ENCODE assay signal across 17 cellular contexts in the genomic region with DNA sequence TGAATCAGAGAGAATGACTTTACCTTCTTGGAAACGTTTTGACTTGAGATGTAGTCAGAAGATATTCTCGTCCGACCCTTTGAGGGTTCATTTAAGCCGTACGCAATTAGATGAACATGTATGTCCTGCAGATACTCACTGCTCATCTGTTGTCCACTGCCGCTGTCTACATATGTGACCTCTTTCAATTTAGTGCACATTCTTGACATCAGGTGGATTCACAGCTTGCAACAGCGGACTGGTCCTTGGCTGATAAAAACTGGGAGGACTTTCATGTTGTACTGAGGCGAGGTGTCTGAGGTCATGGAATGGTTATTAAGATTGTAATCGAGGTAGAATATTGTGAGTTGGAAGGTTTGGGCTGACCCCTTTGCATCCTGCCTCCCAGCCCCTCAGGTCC.
A peak's percentile ranks its signal among the peaks of the same experiment; 100 is the strongest.
DNase-seq lines count a peak whose midpoint lies in the region; ATAC-seq, FAIRE-seq and TF ChIP-seq lines count a peak whose summit lies in the region.
"Had no signal": no experiment of that assay in that cellular context is flagged by ENCODE, and none has a peak within 500 bp of the region (broad histone marks: within the 10 kb centered on the region; RNA-seq: fewer than 3 reads in every experiment).

No MANE protein-coding gene starts in this region.

- no peak overlapping the region for H4K5ac ChIP-seq in H1 (ENCODE audit: insufficient read length, low read depth, low read length)

- no peak overlapping the region for H2AK5ac ChIP-seq in H1 (ENCODE audit: low read depth, low read length)

- H3K4me2 ChIP-seq in MM.1S (ENCODE audit: low read depth, low read length) = peak overlapping the region; percentile 40; the same call in 1 of the 2 replicates
- H3K4me2 ChIP-seq in H1 (ENCODE audit: insufficient read depth in 1 of 2, low read depth in 2 of 2, low read length in 2 of 2) = no peak overlapping the region; a peak in 1 of 4 replicates

- no peak for TF ChIP-seq POLR2A in H1 (IDR thresholded peaks at IDR 0.05; ENCODE audit: control extremely low read depth in 1 of 2, low read depth in 2 of 2, low read length in 2 of 2)
- no peak for TF ChIP-seq POLR2A in spleen (IDR thresholded peaks at IDR 0.05)

- H3K9ac ChIP-seq in MM.1S (ENCODE audit: low read length) = no peak overlapping the region
- no peak overlapping the region; a peak in 2 of 7 replicates for H3K9ac ChIP-seq in H1 (replicated peaks in 1 of 4; ENCODE audit: extremely low read depth in 1 of 4, low read depth in 3 of 4, low read length in 3 of 4)

- ATAC-seq in activated naive CD4-positive, alpha-beta T cell treated with anti-CD3 and anti-CD28 coated beads, Interleukin-2, amount 50 U/mL, for 72 hours = peak in 1 of 2 donors; percentile 7
- no peak for ATAC-seq in left lobe of liver

- no peak for DNase-seq in activated naive CD4-positive, alpha-beta T cell treated with anti-CD3 and anti-CD28 coated beads, Interleukin-2, amount 50 U/mL, for 72 hours (ENCODE audit: low spot score in 2 of 2)
- DNase-seq in activated naive CD4-positive, alpha-beta T cell treated with Interleukin-2 at 50 U/mL for 16 hours = no peak
- DNase-seq in MM.1S (no peak), H1 (ENCODE audit: low read depth in 1 of 2, low spot score in 2 of 2) (no peak), spleen (no peak), CD1c-positive myeloid dendritic cell (ENCODE audit: extremely low spot score) (no peak), left lobe of liver (ENCODE audit: low spot score) (no peak), HuH-7.5 (ENCODE audit: low spot score) (no peak)
- DNase-seq: Caco-2; heart right ventricle; NCI-H2107; NCI-H524 treated with DMSO at 0.1 percent for 48 hours; stimulated activated CD4-positive, alpha-beta T cell treated with anti-CD3 and anti-CD28 coated beads, Interleukin-1b, Interleukin-23, amount 100 ng/mL, for 48 hours; stomach; trophoblast cell had no signal

- no peak overlapping the region for H3K14ac ChIP-seq in H1 (ENCODE audit: insufficient read length)

- H2AFZ ChIP-seq in MM.1S (ENCODE audit: low read length) (no peak overlapping the region), H1 (ENCODE audit: low read length) (no peak overlapping the region)

- no peaks in the 10 kb centered on the region for H3K9me3 ChIP-seq in MM.1S (replicated peaks; ENCODE audit: insufficient read depth, low read length)
- no peaks in the 10 kb centered on the region for H3K9me3 ChIP-seq in H1 (ENCODE audit: insufficient read depth in 2 of 2, low read depth in 1 of 2, low read length in 1 of 2)
- H3K9me3 ChIP-seq in spleen = peaks cover 0 to 4% (median 3%) of the 10 kb centered on the region in 8 donors

- H3K56ac ChIP-seq in H1 (replicated peaks; ENCODE audit: insufficient read length, low read depth, low read length) = no peak overlapping the region

- TF ChIP-seq CTCF in MM.1S (IDR thresholded peaks at IDR 0.05; ENCODE audit: low read length) (no peak), H1 (IDR thresholded peaks at IDR 0.05; ENCODE audit: control extremely low read depth in 1 of 3, insufficient read depth in 1 of 3, low read depth in 1 of 3, low read length in 3 of 3) (no peak), spleen (IDR thresholded peaks at IDR 0.05 in 8 of 11, conservative IDR thresholded peaks at IDR 0.05 in 3 of 11) (no peak)

- H2BK20ac ChIP-seq in H1 (ENCODE audit: low read length) = no peak overlapping the region

- H3K27ac ChIP-seq in MM.1S (ENCODE audit: low read length) (no peak overlapping the region), H1 (ENCODE audit: low read depth, low read length) (no peak overlapping the region), spleen (peak overlapping the region in 5 of 8 donors; percentile 3 to 37 (median 17))
- H3K27ac ChIP-seq: stomach had no signal

- no peak overlapping the region for H3K18ac ChIP-seq in H1 (ENCODE audit: extremely low read depth, low read length)

- H2BK120ac ChIP-seq in H1 (replicated peaks; ENCODE audit: low read depth, low read length) = no peak overlapping the region

- no peaks in the 10 kb centered on the region for H3K9me3 Mint-ChIP-seq in activated naive CD4-positive, alpha-beta T cell treated with anti-CD3 and anti-CD28 coated beads, Interleukin-2, amount 50 U/mL, for 72 hours

- no peak overlapping the region for H2BK5ac ChIP-seq in H1 (ENCODE audit: low read depth, low read length)

- POLR2A ChIA-PET in H1 (lab: Charles Lee; ENCODE audit: partially characterized antibody) = interaction anchor here (0.6 to 1.0 kb wide), 2 partner anchors 17 to 192 kb away, joined by 3 to 6 read pairs; no protein-coding TSS in a partner anchor

- CTCF ChIA-PET in H1 (lab: Charles Lee; ENCODE audit: partially characterized antibody) = interaction anchor here (0.6 to 3.8 kb wide), 16 partner anchors 8 to 1311 kb away, joined by 3 to 21 read pairs (median 6); no protein-coding TSS in a partner anchor

- peak overlapping the region; percentile 36 to 66 for H3K27ac Mint-ChIP-seq in activated naive CD4-positive, alpha-beta T cell treated with anti-CD3 and anti-CD28 coated beads, Interleukin-2, amount 50 U/mL, for 72 hours

- intact Hi-C loops in spleen (cut with DNase I; ENCODE audit: low total_unique reads) = no loop called here

- H4K91ac ChIP-seq in H1 (replicated peaks; ENCODE audit: insufficient read length, low read length) = no peak overlapping the region

- no peak overlapping the region for H3K23ac ChIP-seq in H1 (ENCODE audit: insufficient read length)

- H3K4ac ChIP-seq in H1 (replicated peaks; ENCODE audit: insufficient read length, low read depth, low read length) = no peak overlapping the region

- H3K36me3 Mint-ChIP-seq in activated naive CD4-positive, alpha-beta T cell treated with anti-CD3 and anti-CD28 coated beads, Interleukin-2, amount 50 U/mL, for 72 hours = peaks cover 0 to 30% of the 10 kb centered on the region in 2 donors

- FAIRE-seq in H1 (lab: Jason Lieb, UNC) = no peak
- FAIRE-seq: colon, endometrium had no signal

- peaks cover 88% of the 10 kb centered on the region for H3K79me2 ChIP-seq in MM.1S (ENCODE audit: low read length)
- H3K79me2 ChIP-seq in H1 (ENCODE audit: control insufficient read depth in 1 of 2, insufficient read depth in 2 of 2, low read length in 2 of 2) = peaks cover 55 to 100% of the 10 kb centered on the region in 2 experiments

- no peaks in the 10 kb centered on the region for H3K23me2 ChIP-seq in H1 (ENCODE audit: low read depth, low read length)

- no peaks in the 10 kb centered on the region for H3K27me3 ChIP-seq in MM.1S (replicated peaks; ENCODE audit: insufficient read depth, low read length)
- H3K27me3 ChIP-seq in H1 (replicated peaks in 1 of 4; ENCODE audit: control insufficient read depth in 3 of 4, extremely low read depth in 1 of 4, insufficient read depth in 3 of 4, low read length in 3 of 4) = no peaks in the 10 kb centered on the region
- no peaks in the 10 kb centered on the region for H3K27me3 ChIP-seq in spleen (replicated peaks in 1 of 7)
- H3K27me3 ChIP-seq: heart right ventricle, stomach had no signal

- peaks cover 34% of the 10 kb centered on the region for H3K79me1 ChIP-seq in H1 (ENCODE audit: low read depth, low read length)

- H3F3A ChIP-seq in MM.1S (ENCODE audit: insufficient read depth, low read length) = peaks cover 2% of the 10 kb centered on the region

- H2BK12ac ChIP-seq in H1 (ENCODE audit: low read depth, low read length) = no peak overlapping the region

- H3K36me3 ChIP-seq in MM.1S (replicated peaks; ENCODE audit: insufficient read depth, low read length) (no peaks in the 10 kb centered on the region), H1 (ENCODE audit: control insufficient read depth in 2 of 4, insufficient read depth in 4 of 4, low read length in 3 of 4) (peaks cover 0 to 6% (median 0%) of the 10 kb centered on the region in 4 experiments; a peak in 1 of 8 replicates), spleen (no peaks in the 10 kb centered on the region)
- H3K36me3 ChIP-seq: heart right ventricle, stomach had no signal

- no peak overlapping the region for H2BK15ac ChIP-seq in H1 (ENCODE audit: low read length)

- no peak overlapping the region for H4K8ac ChIP-seq in H1 (ENCODE audit: extremely low read depth, insufficient read depth, low read length)

- no peaks in the 10 kb centered on the region for H4K20me1 ChIP-seq in MM.1S (ENCODE audit: insufficient read depth, low read length)
- H4K20me1 ChIP-seq in H1 (replicated peaks in 1 of 2; ENCODE audit: control insufficient read depth in 1 of 2, insufficient read depth in 2 of 2, low read length in 2 of 2) = peaks cover 45 to 73% of the 10 kb centered on the region in 2 experiments

- no peak for TF ChIP-seq EP300 in H1 (IDR thresholded peaks at IDR 0.05; ENCODE audit: borderline replicate concordance in 1 of 2, low read depth in 2 of 2, low read length in 2 of 2)

- H3K4me1 ChIP-seq in MM.1S (ENCODE audit: low read length) (peaks cover 45% of the 10 kb centered on the region), H1 (replicated peaks in 1 of 4; ENCODE audit: control insufficient read depth in 3 of 4, insufficient read depth in 4 of 4, low read length in 3 of 4) (peaks cover 10 to 33% (median 22%) of the 10 kb centered on the region in 4 experiments), spleen (peaks cover 44 to 100% (median 82%) of the 10 kb centered on the region in 6 donors)

- 76% methylated on average over 9 of the region's 9 CpGs; no CpG with 5 or more reads in 1 of the 2 experiments for WGBS in H1 (ENCODE audit: extremely low coverage in 1 of 2, insufficient coverage in 1 of 2, insufficient read length in 1 of 2, insufficient replicate concordance in 2 of 2, low coverage in 1 of 2, low lambda C conversion rate in 2 of 2, missing lambda C conversion rate in 1 of 2), 2 experiments
- WGBS in spleen, 5 donors = 75 to 86% (median 77%) methylated on average over 9 of the region's 9 CpGs

- TF ChIP-seq RAD21 in H1 (IDR thresholded peaks at IDR 0.05 in 1 of 2, conservative IDR thresholded peaks at IDR 0.05 in 1 of 2; ENCODE audit: low read depth in 2 of 2, low read length in 2 of 2) = no peak

- H3K9me2 ChIP-seq in MM.1S (replicated peaks; ENCODE audit: insufficient read depth, low read length) = no peaks in the 10 kb centered on the region

- H3K4me3 ChIP-seq in MM.1S (ENCODE audit: low read length) (no peak overlapping the region), H1 (ENCODE audit: extremely low read depth in 1 of 4, insufficient read depth in 2 of 4, low read depth in 3 of 4, low read length in 4 of 4) (no peak overlapping the region), spleen (no peak overlapping the region)
- H3K4me3 ChIP-seq: heart right ventricle, stomach had no signal

TF ChIP-seq in H1, 55 proteins besides CTCF, POLR2A, EP300 and RAD21:
- TF ChIP-seq SP4 (IDR thresholded peaks at IDR 0.05; ENCODE audit: low read length) (no peak), POLR2AphosphoS5 (IDR thresholded peaks at IDR 0.05; ENCODE audit: low read depth, low read length) (peak; percentile 29; the same call in 1 of the 2 replicates), SP1 (IDR thresholded peaks at IDR 0.05; ENCODE audit: low read depth, low read length) (no peak)

Comparison
In these comparisons a context has a peak if more than half of its experiments do, and no peak if none do; other contexts are left out.
1. H3K27ac ChIP-seq: peak in spleen (5 of 8); none in MM.1S (single experiment) and H1 (single experiment).